Comparison of ENCODE assay signal across 9 cellular contexts in the genomic region with DNA sequence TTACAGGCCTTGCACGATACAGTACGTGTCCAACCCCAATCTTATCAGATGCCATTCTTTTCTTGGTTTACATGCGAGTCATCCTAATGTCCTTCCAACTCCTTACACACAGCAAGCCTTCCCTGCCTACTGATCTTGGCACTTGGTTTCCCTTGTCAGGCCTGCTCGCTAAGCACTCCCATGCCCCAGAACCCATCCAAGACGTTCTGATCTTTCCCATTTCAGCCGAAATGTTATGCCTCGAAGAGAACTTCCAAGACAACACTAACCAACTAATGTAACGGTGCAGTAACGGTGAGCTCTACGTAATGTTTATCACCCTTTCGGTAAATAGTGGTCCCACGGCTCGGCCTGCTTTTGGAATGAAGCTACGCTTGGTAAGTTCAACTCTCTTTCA. TPM values are rescaled to one million over a fixed set of nuclear protein-coding genes. Genes with fewer than 3 reads are reported as not detected.
DNase-seq lines count a peak whose midpoint lies in the region; ATAC-seq and TF ChIP-seq lines count a peak whose summit lies in the region.
"Had no signal": no experiment of that assay in that cellular context is flagged by ENCODE, and none has a peak within 500 bp of the region (broad histone marks: within the 10 kb centered on the region; RNA-seq: fewer than 3 reads in every experiment).

No MANE protein-coding gene starts in this region.

- H3K36me3 ChIP-seq in adrenal gland (replicated peaks in 1 of 2), result peaks cover 0 to 30% of the 10 kb centered on the region in 2 donors
- peaks cover 3% of the 10 kb centered on the region for H3K36me3 ChIP-seq in kidney epithelial cell (ENCODE audit: control insufficient read depth, insufficient read depth, low read length)
- H3K36me3 ChIP-seq in urinary bladder (ENCODE audit: insufficient read depth), result peaks cover 10% of the 10 kb centered on the region

- H3K4me1 ChIP-seq in adrenal gland (replicated peaks in 1 of 2), result peaks cover 10 to 13% of the 10 kb centered on the region in 2 donors
- no peaks in the 10 kb centered on the region for H3K4me1 ChIP-seq in urinary bladder (ENCODE audit: insufficient read depth)

- TF ChIP-seq CTCF in adrenal gland (IDR thresholded peaks at IDR 0.05) (no peak), kidney epithelial cell (IDR thresholded peaks at IDR 0.05; ENCODE audit: insufficient read depth, low read length, poor library complexity, severe bottlenecking) (no peak)

- no peaks in the 10 kb centered on the region for H3K27me3 Mint-ChIP-seq in activated naive CD8-positive, alpha-beta T cell treated with anti-CD3 and anti-CD28 coated beads, Interleukin-2, amount 50 U/mL, for 24 hours
- peaks cover 12% of the 10 kb centered on the region for H3K27me3 Mint-ChIP-seq in activated naive CD8-positive, alpha-beta T cell treated with anti-CD3 and anti-CD28 coated beads for 36 hours

- H3K36me3 Mint-ChIP-seq in activated naive CD8-positive, alpha-beta T cell treated with anti-CD3 and anti-CD28 coated beads, Interleukin-2, amount 50 U/mL, for 24 hours (ENCODE audit: low read depth), result peaks cover 28% of the 10 kb centered on the region
- H3K36me3 Mint-ChIP-seq in activated naive CD8-positive, alpha-beta T cell treated with anti-CD3 and anti-CD28 coated beads for 36 hours, result peaks cover 30% of the 10 kb centered on the region

- H3K27me3 ChIP-seq in adrenal gland (no peaks in the 10 kb centered on the region), kidney epithelial cell (ENCODE audit: control insufficient read depth, insufficient read depth, low read length) (no peaks in the 10 kb centered on the region)

- ATAC-seq in activated naive CD8-positive, alpha-beta T cell treated with anti-CD3 and anti-CD28 coated beads, Interleukin-2, amount 50 U/mL, for 24 hours, result no peak
- ATAC-seq in GM19463 (IDR thresholded peaks at IDR 0.05; ENCODE audit: unreplicated experiment), result no peak

- no peak overlapping the region for H3K27ac Mint-ChIP-seq in activated naive CD8-positive, alpha-beta T cell treated with anti-CD3 and anti-CD28 coated beads, Interleukin-2, amount 50 U/mL, for 24 hours
- H3K27ac Mint-ChIP-seq in activated naive CD8-positive, alpha-beta T cell treated with anti-CD3 and anti-CD28 coated beads for 36 hours, result no peak overlapping the region
- H3K27ac Mint-ChIP-seq: activated naive CD8-positive, alpha-beta T cell had no signal

- peak overlapping the region; percentile 24 to 81 (median 52) for H3K4me3 ChIP-seq in adrenal gland
- peak overlapping the region; percentile 92 for H3K4me3 ChIP-seq in kidney epithelial cell (ENCODE audit: low read depth, low read length)
- peak overlapping the region; percentile 86 for H3K4me3 ChIP-seq in urinary bladder (ENCODE audit: low read depth, low read length)

- peaks cover 1% of the 10 kb centered on the region for H3K4me1 Mint-ChIP-seq in activated naive CD8-positive, alpha-beta T cell treated with anti-CD3 and anti-CD28 coated beads, Interleukin-2, amount 50 U/mL, for 24 hours
- peaks cover 14% of the 10 kb centered on the region for H3K4me1 Mint-ChIP-seq in activated naive CD8-positive, alpha-beta T cell treated with anti-CD3 and anti-CD28 coated beads for 36 hours

- H3K4me3 Mint-ChIP-seq in activated naive CD8-positive, alpha-beta T cell treated with anti-CD3 and anti-CD28 coated beads, Interleukin-2, amount 50 U/mL, for 24 hours, result no peak overlapping the region
- H3K4me3 Mint-ChIP-seq in activated naive CD8-positive, alpha-beta T cell treated with anti-CD3 and anti-CD28 coated beads for 36 hours, result no peak overlapping the region
- H3K4me3 Mint-ChIP-seq: activated naive CD8-positive, alpha-beta T cell had no signal

- H3K27ac ChIP-seq in adrenal gland (peak overlapping the region in 3 of 5 donors; percentile 58 to 88 (median 84)), urinary bladder (ENCODE audit: low read depth) (no peak overlapping the region)

- 1 to 3% (median 2%) methylated on average over 14 of the region's 14 CpGs for WGBS in adrenal gland, 4 donors
- WGBS in urinary bladder, result 2% methylated on average over 14 of the region's 14 CpGs

- no peak for TF ChIP-seq POLR2A in adrenal gland (IDR thresholded peaks at IDR 0.05)

- no peaks in the 10 kb centered on the region for H3K9me3 Mint-ChIP-seq in activated naive CD8-positive, alpha-beta T cell treated with anti-CD3 and anti-CD28 coated beads, Interleukin-2, amount 50 U/mL, for 24 hours
- H3K9me3 Mint-ChIP-seq in activated naive CD8-positive, alpha-beta T cell treated with anti-CD3 and anti-CD28 coated beads for 36 hours, result no peaks in the 10 kb centered on the region

- intact Hi-C loops in adrenal gland (cut with DNase I), result no loop called here

- H3K9me3 ChIP-seq in adrenal gland (replicated peaks in 1 of 3), result no peaks in the 10 kb centered on the region

- peak; percentile 13 for DNase-seq in activated naive CD8-positive, alpha-beta T cell treated with anti-CD3 and anti-CD28 coated beads, Interleukin-2, amount 50 U/mL, for 24 hours
- no peak for DNase-seq in activated naive CD8-positive, alpha-beta T cell treated with anti-CD3 and anti-CD28 coated beads for 36 hours
- DNase-seq in adrenal gland, result peak in 2 of 7 donors; percentile 11 to 20
- DNase-seq in kidney epithelial cell (ENCODE audit: low read depth), result no peak
- DNase-seq in OCI-M2 (lab: John Stamatoyannopoulos, UW; ENCODE audit: unreplicated experiment), result no peak
- no peak for DNase-seq in activated naive CD4-positive, alpha-beta T cell treated with anti-CD3 and anti-CD28 coated beads, Interleukin-2, amount 50 U/mL, for 16 hours

RNA-seq across cellular contexts. Expression of a gene that starts 0.5 kb away (rescaled TPM):
- total RNA-seq in activated naive CD8-positive, alpha-beta T cell treated with anti-CD3 and anti-CD28 coated beads for 36 hours, result 100 to 1,000 TPM; 196 to 199 TPM
- total RNA-seq in adrenal gland (100 to 1,000 TPM in 1 of 8 donors, 10 to 100 TPM in 7; 46.0 to 105 (median 58.1) TPM), kidney epithelial cell (93.9 and 99.0 TPM in 2 replicates), urinary bladder (29.1 TPM)
- polyA plus RNA-seq in adrenal gland (100 to 1,000 TPM in 1 of 3 donors, 10 to 100 TPM in 2; 63.6 to 117 (median 68.5) TPM), urinary bladder (49.1 TPM)

RNA-seq across cellular contexts. Expression of a gene that starts 15.8 kb away (rescaled TPM):
- total RNA-seq in activated naive CD8-positive, alpha-beta T cell treated with anti-CD3 and anti-CD28 coated beads for 36 hours, result under 1 TPM; 0.48 to 0.64 TPM
- total RNA-seq in adrenal gland (100 to 1,000 TPM in 1 of 8 donors, 10 to 100 TPM in 7; 34.8 to 108 (median 62.8) TPM), kidney epithelial cell (6.5 and 6.7 TPM in 2 replicates), urinary bladder (7.9 TPM)
- polyA plus RNA-seq in adrenal gland (10 to 100 TPM; 12.8 to 21.9 (median 17.8) TPM), urinary bladder (21.2 TPM)

RNA-seq across cellular contexts. Expression of a gene that starts 16.7 kb away (rescaled TPM):
- total RNA-seq in activated naive CD8-positive, alpha-beta T cell treated with anti-CD3 and anti-CD28 coated beads for 36 hours, result not detected
- total RNA-seq in adrenal gland (under 1 TPM in 1 of 8 donors, not detected in 7; 0.31 TPM), kidney epithelial cell (2.5 and 4.0 TPM in 2 replicates), urinary bladder (0.63 TPM)
- polyA plus RNA-seq in adrenal gland (under 1 TPM in 2 of 3 donors, not detected in 1; 0.57 to 0.72 TPM), urinary bladder (2.7 TPM)

RNA-seq across cellular contexts. Expression of a gene that starts 44.4 kb away (rescaled TPM):
- 1 to 10 TPM; 3.2 to 3.6 TPM for total RNA-seq in activated naive CD8-positive, alpha-beta T cell treated with anti-CD3 and anti-CD28 coated beads for 36 hours
- total RNA-seq in adrenal gland (1 to 10 TPM in 7 of 8 donors, under 1 TPM in 1; 0.60 to 7.0 (median 3.9) TPM), kidney epithelial cell (8.3 and 14.9 TPM in 2 replicates), urinary bladder (1.6 TPM)
- polyA plus RNA-seq in adrenal gland (1 to 10 TPM; 1.3 to 2.0 (median 2.0) TPM), urinary bladder (5.3 TPM)

RNA-seq across cellular contexts. Expression of a gene that starts 44.6 kb away (rescaled TPM):
- total RNA-seq in activated naive CD8-positive, alpha-beta T cell treated with anti-CD3 and anti-CD28 coated beads for 36 hours, result not detected
- total RNA-seq in adrenal gland (1 to 10 TPM in 4 of 8 donors, under 1 TPM in 3, not detected in 1; 0.19 to 4.3 (median 1.2) TPM), kidney epithelial cell (3.7 and 5.8 TPM in 2 replicates), urinary bladder (1.2 TPM)
- polyA plus RNA-seq in adrenal gland (1 to 10 TPM in 1 of 3 donors, under 1 TPM in 2; 0.32 to 1.5 (median 0.74) TPM), urinary bladder (0.11 TPM)
